Comparison of ENCODE assay signal across 11 cellular contexts in the genomic region with DNA sequence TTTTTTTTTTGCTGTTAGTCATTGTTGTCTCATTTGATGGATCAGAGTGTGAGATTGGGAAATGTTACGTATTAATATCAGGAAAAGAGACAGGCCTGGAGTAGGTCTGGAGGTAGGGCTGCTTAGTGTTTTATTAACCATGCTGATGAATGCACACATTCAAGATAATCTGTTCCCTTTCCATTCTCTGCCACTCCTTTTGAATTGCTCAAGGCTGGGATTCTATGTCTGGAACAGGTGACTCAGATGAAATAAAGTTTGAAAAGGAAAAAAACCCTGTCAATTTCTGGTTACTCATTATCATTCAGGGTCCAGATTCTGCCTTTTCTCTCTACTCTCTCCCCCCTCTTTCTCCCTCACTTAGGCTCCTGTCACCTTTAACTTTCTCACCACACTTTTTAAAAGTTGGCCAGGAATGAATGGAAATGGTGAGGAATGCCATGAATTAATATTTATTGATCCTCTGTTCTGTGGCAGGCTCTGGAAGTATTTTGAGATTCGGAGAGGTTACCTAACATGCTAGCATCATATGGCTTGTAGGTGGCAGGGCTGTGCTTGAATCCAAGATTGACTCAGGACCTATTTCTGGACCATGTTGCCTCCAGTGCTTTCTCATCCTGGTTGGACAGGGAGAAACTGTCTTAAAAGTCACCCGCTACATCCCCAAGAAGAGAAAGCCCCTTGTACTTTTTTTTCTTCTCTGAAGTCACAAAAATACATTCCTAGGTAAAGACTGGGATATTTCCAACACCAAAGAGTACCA. TPM values are rescaled to one million over a fixed set of nuclear protein-coding genes. Genes with fewer than 3 reads are reported as not detected.
A peak's percentile ranks its signal among the peaks of the same experiment; 100 is the strongest.
DNase-seq lines count a peak whose midpoint lies in the region; ATAC-seq and TF ChIP-seq lines count a peak whose summit lies in the region.
"Had no signal": no experiment of that assay in that cellular context is flagged by ENCODE, and none has a peak within 500 bp of the region (broad histone marks: within the 10 kb centered on the region; RNA-seq: fewer than 3 reads in every experiment).

No MANE protein-coding gene starts in this region.

- H2AFZ ChIP-seq in ACC112 (ENCODE audit: low read length, unreplicated experiment), result no peak overlapping the region

- no peaks in the 10 kb centered on the region for H3K36me3 Mint-ChIP-seq in naive B cell

- peaks cover 74 to 99% (median 85%) of the 10 kb centered on the region in 3 donors for H3K4me1 Mint-ChIP-seq in naive B cell

- H3K79me2 ChIP-seq in ACC112 (ENCODE audit: control insufficient read depth, insufficient read depth, low read length, unreplicated experiment), result peaks cover 92% of the 10 kb centered on the region

- peak overlapping the region in 4 of 6 donors; percentile 34 to 91 (median 64) for H3K27ac Mint-ChIP-seq in naive B cell

- H3K27ac ChIP-seq in ACC112 (ENCODE audit: low read depth, low read length), result peak overlapping the region; percentile 90
- peak overlapping the region; percentile 38 to 98 (median 94) for H3K27ac ChIP-seq in dorsolateral prefrontal cortex

- H3K4me1 ChIP-seq in ACC112 (ENCODE audit: control insufficient read depth, insufficient read depth, low read length, unreplicated experiment), result peaks cover 88% of the 10 kb centered on the region

- H3K27me3 ChIP-seq in ACC112 (ENCODE audit: insufficient read depth, low read length), result no peaks in the 10 kb centered on the region
- H3K27me3 ChIP-seq in dorsolateral prefrontal cortex, result no peaks in the 10 kb centered on the region
- H3K27me3 ChIP-seq: left lung had no signal

- ATAC-seq in naive B cell (ENCODE audit: low read depth in 2 of 2) (no peak), HG03280 (IDR thresholded peaks at IDR 0.05; ENCODE audit: unreplicated experiment) (no peak)

- H3K27me3 Mint-ChIP-seq in naive B cell, result no peaks in the 10 kb centered on the region

- H3K36me3 ChIP-seq in ACC112 (ENCODE audit: insufficient read depth, low read length), result no peaks in the 10 kb centered on the region
- H3K36me3 ChIP-seq: left lung had no signal

- H3K4me3 Mint-ChIP-seq in naive B cell, result peak overlapping the region in 6 of 8 donors; percentile 6 to 48 (median 38)

- TF ChIP-seq CTCF in dorsolateral prefrontal cortex (IDR thresholded peaks at IDR 0.05 in 54 of 56, conservative IDR thresholded peaks at IDR 0.05 in 2 of 56; ENCODE audit: low read depth in 1 of 56, partially characterized antibody in 56 of 56), result no peak

- H3K9me3 Mint-ChIP-seq in naive B cell, result no peaks in the 10 kb centered on the region

- intact Hi-C loops in dorsolateral prefrontal cortex (cut with DNase I), result loop anchor here in 1 of 2 donors (5.0 kb wide), 1 partner anchor 35 kb away; no protein-coding TSS in a partner anchor

- H3K4me3 ChIP-seq in ACC112 (ENCODE audit: low read depth, low read length) (peak overlapping the region; percentile 21), dorsolateral prefrontal cortex (peak overlapping the region in 2 of 59 donors; percentile 12 to 22)
- H3K4me3 ChIP-seq: left lung had no signal

- peak; percentile 50 for DNase-seq in HPDE6-E6E7 (ENCODE audit: extremely low spot score)
- peak in 1 of 10 donors; percentile 52 for DNase-seq in dorsolateral prefrontal cortex
- no peak for DNase-seq in naive B cell
- no peak for DNase-seq in foreskin melanocyte
- DNase-seq in cerebellar cortex (ENCODE audit: low spot score), result no peak
- no peak for DNase-seq in NCI-H524 (lab: John Stamatoyannopoulos, UW)
- DNase-seq: activated CD4-positive, alpha-beta T cell treated with anti-CD3 and anti-CD28 coated beads, Interleukin-2, amount 50 U/mL, for 4 hours; left lung; NCI-H82 had no signal

RNA-seq across cellular contexts. Expression of a gene that starts 40.2 kb away (rescaled TPM):
- 100 to 1,000 TPM; 137 to 701 (median 262) TPM for total RNA-seq in dorsolateral prefrontal cortex
- 10 to 100 TPM; 11.8 to 36.0 (median 20.3) TPM for polyA plus RNA-seq in naive B cell (ENCODE audit: low read depth in 6 of 6)
